In genomic region chr5:133341296-133341695, GRCh38 we compare ENCODE assay signal across 25 cellular contexts.
DNase-seq lines count a peak whose midpoint lies in the region; ATAC-seq and TF ChIP-seq lines count a peak whose summit lies in the region.
"Had no signal": no experiment of that assay in that cellular context is flagged by ENCODE, and none has a peak within 500 bp of the region (broad histone marks: within the 10 kb centered on the region; RNA-seq: fewer than 3 reads in every experiment).

No MANE protein-coding gene starts in this region.

- no peak overlapping the region for H3K27ac ChIP-seq in spleen
- no peak overlapping the region for H3K27ac ChIP-seq in trophoblast cell (ENCODE audit: low read depth, low read length)
- H3K27ac ChIP-seq in colonic mucosa = no peak overlapping the region
- H3K27ac ChIP-seq: BLaER1 treated with 17β-estradiol and CSF1 and Interleukin-3, amounts not matched to agents 10 nM and 100 nM; HL-60 had no signal

- H3K4me2 ChIP-seq in trophoblast cell (ENCODE audit: low read length) = no peak overlapping the region
- H3K4me2 ChIP-seq: BLaER1 treated with 17β-estradiol and CSF1 and Interleukin-3, amounts not matched to agents 10 nM and 100 nM had no signal

- H3K23ac ChIP-seq in trophoblast cell (ENCODE audit: low read length) = no peak overlapping the region

- no peak overlapping the region for H3K14ac ChIP-seq in trophoblast cell (ENCODE audit: low read length)

- H3K18ac ChIP-seq in trophoblast cell (ENCODE audit: low read length) = no peak overlapping the region

- H4K8ac ChIP-seq in trophoblast cell (ENCODE audit: low read depth, low read length) = no peak overlapping the region

- no peak overlapping the region for H2BK120ac ChIP-seq in trophoblast cell (ENCODE audit: insufficient read depth, low read length, poor library complexity)

- H3K27ac Mint-ChIP-seq in activated T-cell treated with anti-CD3 and anti-CD28 coated beads, Interleukin-2, amount 50 U/mL, for 24 hours = peak overlapping the region; percentile 3
- no peak overlapping the region for H3K27ac Mint-ChIP-seq in activated CD8-positive, alpha-beta T cell treated with anti-CD3 and anti-CD28 coated beads, Interleukin-2, amount 10 ng/mL, durations not matched to agents 7 days and 5 days

- no peak overlapping the region for H3K4ac ChIP-seq in trophoblast cell (ENCODE audit: low read depth, low read length)

- WGBS in spleen, 5 donors = 67 to 80% (median 69%) methylated on average over 6 of the region's 6 CpGs
- WGBS in trophoblast cell (ENCODE audit: extremely low coverage, insufficient coverage, insufficient read length) = no CpG with 5 or more reads among the region's 6 CpGs

- H4K91ac ChIP-seq in trophoblast cell (ENCODE audit: low read depth, low read length) = no peak overlapping the region

- no peaks in the 10 kb centered on the region for H3K79me1 ChIP-seq in trophoblast cell (ENCODE audit: low read length)

- H3K9ac ChIP-seq in trophoblast cell (ENCODE audit: low read length) (no peak overlapping the region), colonic mucosa (ENCODE audit: low read depth in 2 of 2, low read length in 2 of 2) (no peak overlapping the region)
- H3K9ac ChIP-seq: BLaER1 treated with 17β-estradiol and CSF1 and Interleukin-3, amounts not matched to agents 10 nM and 100 nM had no signal

- TF ChIP-seq CTCF in spleen (IDR thresholded peaks at IDR 0.05 in 8 of 11, conservative IDR thresholded peaks at IDR 0.05 in 3 of 11) (no peak), colonic mucosa (IDR thresholded peaks at IDR 0.05) (no peak)

- H2AFZ ChIP-seq in trophoblast cell (ENCODE audit: insufficient read depth, low read length, poor library complexity) = no peak overlapping the region

- H2AK5ac ChIP-seq in trophoblast cell (ENCODE audit: low read length) = no peak overlapping the region

- no peak overlapping the region for H2BK5ac ChIP-seq in trophoblast cell (ENCODE audit: low read depth, low read length, poor library complexity)

- H3K9me3 Mint-ChIP-seq in activated T-cell treated with anti-CD3 and anti-CD28 coated beads, Interleukin-2, amount 50 U/mL, for 24 hours = no peaks in the 10 kb centered on the region
- H3K9me3 Mint-ChIP-seq in activated CD8-positive, alpha-beta T cell treated with anti-CD3 and anti-CD28 coated beads, Interleukin-2, amount 10 ng/mL, durations not matched to agents 7 days and 5 days (ENCODE audit: insufficient read depth) = no peaks in the 10 kb centered on the region

- H3K9me3 ChIP-seq in spleen (no peaks in the 10 kb centered on the region), trophoblast cell (ENCODE audit: insufficient read depth, low read depth, low read length) (no peaks in the 10 kb centered on the region), colonic mucosa (no peaks in the 10 kb centered on the region)
- H3K9me3 ChIP-seq: BLaER1 treated with 17β-estradiol and CSF1 and Interleukin-3, amounts not matched to agents 10 nM and 100 nM; Caco-2; HAP-1 had no signal

- no peak overlapping the region for H2BK12ac ChIP-seq in trophoblast cell (ENCODE audit: low read length)

- no peak for ATAC-seq in activated CD8-positive, alpha-beta T cell treated with anti-CD3 and anti-CD28 coated beads, Interleukin-2, amount 10 ng/mL, durations not matched to agents 7 days and 5 days
- ATAC-seq: GM12878, Panc1 had no signal

- H3K4me1 Mint-ChIP-seq in activated T-cell treated with anti-CD3 and anti-CD28 coated beads, Interleukin-2, amount 50 U/mL, for 24 hours (ENCODE audit: low read depth) = no peaks in the 10 kb centered on the region
- H3K4me1 Mint-ChIP-seq in activated CD8-positive, alpha-beta T cell treated with anti-CD3 and anti-CD28 coated beads, Interleukin-2, amount 10 ng/mL, durations not matched to agents 7 days and 5 days (ENCODE audit: low read depth) = peaks cover 6% of the 10 kb centered on the region
- H3K4me1 Mint-ChIP-seq: CD4-positive, alpha-beta memory T cell had no signal

- TF ChIP-seq POLR2A in spleen (IDR thresholded peaks at IDR 0.05) = no peak

- intact Hi-C loops in spleen (cut with DNase I; ENCODE audit: low total_unique reads) (no loop called here), colonic mucosa (cut with DNase I) (no loop called here)

- H3K36me3 Mint-ChIP-seq in activated T-cell treated with anti-CD3 and anti-CD28 coated beads, Interleukin-2, amount 50 U/mL, for 24 hours (ENCODE audit: low read depth) = no peaks in the 10 kb centered on the region
- H3K36me3 Mint-ChIP-seq in activated CD8-positive, alpha-beta T cell treated with anti-CD3 and anti-CD28 coated beads, Interleukin-2, amount 10 ng/mL, durations not matched to agents 7 days and 5 days (ENCODE audit: low read depth) = no peaks in the 10 kb centered on the region
- H3K36me3 Mint-ChIP-seq: CD4-positive, alpha-beta memory T cell had no signal

- peaks cover 0 to 3% (median 0%) of the 10 kb centered on the region in 6 donors for H3K4me1 ChIP-seq in spleen
- no peaks in the 10 kb centered on the region for H3K4me1 ChIP-seq in trophoblast cell (ENCODE audit: control insufficient read depth in 1 of 2, insufficient read depth in 2 of 2, low read length in 2 of 2)
- no peaks in the 10 kb centered on the region for H3K4me1 ChIP-seq in colonic mucosa
- H3K4me1 ChIP-seq: HAP-1 had no signal

- H3K27me3 Mint-ChIP-seq in activated T-cell treated with anti-CD3 and anti-CD28 coated beads, Interleukin-2, amount 50 U/mL, for 24 hours = peaks cover 3% of the 10 kb centered on the region
- H3K27me3 Mint-ChIP-seq in activated CD8-positive, alpha-beta T cell treated with anti-CD3 and anti-CD28 coated beads, Interleukin-2, amount 10 ng/mL, durations not matched to agents 7 days and 5 days (ENCODE audit: low read depth) = peaks cover 8% of the 10 kb centered on the region

- H4K12ac ChIP-seq in trophoblast cell (ENCODE audit: low read depth, low read length) = no peak overlapping the region

- no peaks in the 10 kb centered on the region for H3K27me3 ChIP-seq in spleen (replicated peaks in 1 of 7)
- H3K27me3 ChIP-seq in trophoblast cell (ENCODE audit: insufficient read depth, low read length) = no peaks in the 10 kb centered on the region
- no peaks in the 10 kb centered on the region for H3K27me3 ChIP-seq in colonic mucosa
- H3K27me3 ChIP-seq: BLaER1 treated with 17β-estradiol and CSF1 and Interleukin-3, amounts not matched to agents 10 nM and 100 nM had no signal

- no peak overlapping the region for H3K4me3 ChIP-seq in spleen
- no peak overlapping the region for H3K4me3 ChIP-seq in trophoblast cell (ENCODE audit: low read depth, low read length)
- no peak overlapping the region for H3K4me3 ChIP-seq in colonic mucosa
- H3K4me3 ChIP-seq: BLaER1 treated with 17β-estradiol and CSF1 and Interleukin-3, amounts not matched to agents 10 nM and 100 nM; GM12878; HAP-1 had no signal

- peak; percentile 15 for DNase-seq in activated T-cell treated with anti-CD3 and anti-CD28 coated beads, Interleukin-2, amount 50 U/mL, for 24 hours
- no peak for DNase-seq in activated T-cell treated with anti-CD3 and anti-CD28 coated beads, Interleukin-2, amount 50 U/mL, for 48 hours
- DNase-seq in dermis microvascular lymphatic vessel endothelial cell (ENCODE audit: low read depth in 2 of 2) (peak; percentile 46 to 90), mesenteric fat pad (ENCODE audit: low spot score) (peak; percentile 47), spleen (peak; percentile 60), trophoblast cell (no peak), colonic mucosa (no peak)
- DNase-seq in activated CD8-positive, alpha-beta T cell treated with anti-CD3 and anti-CD28 coated beads, Interleukin-2, amount 10 ng/mL, durations not matched to agents 7 days and 5 days = no peak
- DNase-seq: 8988T; Caco-2; CD4-positive, alpha-beta memory T cell; DND-41; KBM-7; NCI-H1092; NCI-H146; NCI-H2029; NCI-H2227 treated with DMSO at 0.1 percent for 48 hours; NCI-H510A treated with DMSO at 0.1 percent for 48 hours; NCI-H774; NK-92 treated with Interleukin-12 subunit alpha and Interleukin-12 subunit beta, amount 100 ng/mL, for 24 hours had no signal

- no peaks in the 10 kb centered on the region for H3K36me3 ChIP-seq in spleen
- no peaks in the 10 kb centered on the region for H3K36me3 ChIP-seq in trophoblast cell (ENCODE audit: control insufficient read depth in 1 of 2, insufficient read depth in 2 of 2, low read length in 2 of 2)
- no peaks in the 10 kb centered on the region for H3K36me3 ChIP-seq in colonic mucosa
- H3K36me3 ChIP-seq: BLaER1 treated with 17β-estradiol and CSF1 and Interleukin-3, amounts not matched to agents 10 nM and 100 nM; HAP-1 had no signal

- no peak overlapping the region for H3K4me3 Mint-ChIP-seq in activated T-cell treated with anti-CD3 and anti-CD28 coated beads, Interleukin-2, amount 50 U/mL, for 24 hours
- no peak overlapping the region for H3K4me3 Mint-ChIP-seq in activated CD8-positive, alpha-beta T cell treated with anti-CD3 and anti-CD28 coated beads, Interleukin-2, amount 10 ng/mL, durations not matched to agents 7 days and 5 days
- H3K4me3 Mint-ChIP-seq: CD4-positive, alpha-beta memory T cell had no signal

- CTCF ChIA-PET in activated CD8-positive, alpha-beta T cell treated with anti-CD3 and anti-CD28 coated beads, Interleukin-2, amount 10 ng/mL, durations not matched to agents 7 days and 5 days (lab: Charles Lee) = interaction anchor here (1.3 kb wide), 1 partner anchor 21 kb away, joined by 3 read pairs; no protein-coding TSS in a partner anchor

- POLR2A ChIA-PET in activated CD8-positive, alpha-beta T cell treated with anti-CD3 and anti-CD28 coated beads, Interleukin-2, amount 10 ng/mL, durations not matched to agents 7 days and 5 days (lab: Charles Lee) = no interaction called here

- H3K79me2 ChIP-seq in trophoblast cell (ENCODE audit: control insufficient read depth, insufficient read depth, low read length, poor library complexity) = no peaks in the 10 kb centered on the region

Comparison
In these comparisons a context has a peak if more than half of its experiments do, and no peak if none do; other contexts are left out.
1. DNase-seq: peak in activated T-cell treated with anti-CD3 and anti-CD28 coated beads, Interleukin-2, amount 50 U/mL, for 24 hours (single experiment), dermis microvascular lymphatic vessel endothelial cell (2 of 2), mesenteric fat pad (single experiment) and spleen (single experiment); none in activated T-cell treated with anti-CD3 and anti-CD28 coated beads, Interleukin-2, amount 50 U/mL, for 48 hours (0 of 2), trophoblast cell (0 of 2), colonic mucosa (single experiment) and activated CD8-positive, alpha-beta T cell treated with anti-CD3 and anti-CD28 coated beads, Interleukin-2, amount 10 ng/mL, durations not matched to agents 7 days and 5 days (single experiment).